Comparison of ENCODE assay signal across 1 cellular context in genomic region chr13:35468195-35468594, GRCh38.
TF ChIP-seq lines count a peak whose summit lies in the region.

No MANE protein-coding gene starts in this region.

TF ChIP-seq in SK-N-SH, 30 proteins besides CTCF, POLR2A, EP300 and RAD21 (continued from another document):
- TF ChIP-seq USF1 (IDR thresholded peaks at IDR 0.05; ENCODE audit: borderline replicate concordance, low read depth): no peak
- TF ChIP-seq REST (IDR thresholded peaks at IDR 0.05; ENCODE audit: low read depth, low read length): no peak
- TF ChIP-seq SMC3 (IDR thresholded peaks at IDR 0.05; ENCODE audit: low read depth, low read length): no peak
- TF ChIP-seq FOXM1 (IDR thresholded peaks at IDR 0.05; ENCODE audit: low read depth): no peak
- TF ChIP-seq YY1 (IDR thresholded peaks at IDR 0.05; ENCODE audit: low read depth): no peak
- no peak for TF ChIP-seq USF2 (IDR thresholded peaks at IDR 0.05; ENCODE audit: borderline replicate concordance, low read depth, low read length)
- TF ChIP-seq FOSL2 (IDR thresholded peaks at IDR 0.05; ENCODE audit: borderline replicate concordance, low read depth): no peak
- peak; percentile 75; the same call in 1 of the 2 replicates for TF ChIP-seq TEAD4 (IDR thresholded peaks at IDR 0.05; ENCODE audit: borderline replicate concordance, insufficient read depth)
- TF ChIP-seq GATA2 (CRISPR knock-in tag; IDR thresholded peaks at IDR 0.05): no peak
- TF ChIP-seq TCF12 (IDR thresholded peaks at IDR 0.05): peak; percentile 78
